ENCODE assay signal across 19 cellular contexts in genomic region chr12:62808166-62808879, GRCh38.
DNase-seq lines count a peak whose midpoint lies in the region; ATAC-seq, FAIRE-seq and TF ChIP-seq lines count a peak whose summit lies in the region.
"Had no signal": no experiment of that assay in that cellular context is flagged by ENCODE, and none has a peak within 500 bp of the region (broad histone marks: within the 10 kb centered on the region; RNA-seq: fewer than 3 reads in every experiment).

No MANE protein-coding gene starts in this region.

- H3K9me3 ChIP-seq in pancreas, result no peaks in the 10 kb centered on the region
- H3K9me3 ChIP-seq: left lung, SJSA1 had no signal

- no peak overlapping the region for H3K4me3 ChIP-seq in GM12865 (ENCODE audit: low read depth, low read length)
- H3K4me3 ChIP-seq in pancreas, result no peak overlapping the region
- H3K4me3 ChIP-seq: BLaER1 treated with 17β-estradiol and CSF1 and Interleukin-3, amounts not matched to agents 10 nM and 100 nM; left lung; SJSA1 had no signal

- no peak overlapping the region for H3K27ac ChIP-seq in pancreas
- H3K27ac ChIP-seq: BLaER1 treated with 17β-estradiol and CSF1 and Interleukin-3, amounts not matched to agents 10 nM and 100 nM; left lung; SJSA1 had no signal

- peak; percentile 49 for ATAC-seq in GM18907 (IDR thresholded peaks at IDR 0.05; ENCODE audit: unreplicated experiment)
- peak; percentile 74 for ATAC-seq in HG02678 (IDR thresholded peaks at IDR 0.05; ENCODE audit: unreplicated experiment)
- ATAC-seq in HG03575 (IDR thresholded peaks at IDR 0.05; ENCODE audit: extremely low read depth, insufficient number of reproducible peaks, low FRiP score, unreplicated experiment), result peak; percentile 80
- no peak for ATAC-seq in pancreas
- ATAC-seq: left lung had no signal

- no peaks in the 10 kb centered on the region for H3K36me3 ChIP-seq in pancreas
- H3K36me3 ChIP-seq: BLaER1 treated with 17β-estradiol and CSF1 and Interleukin-3, amounts not matched to agents 10 nM and 100 nM; left lung; SJSA1 had no signal

- peak; percentile 55 for DNase-seq in GM12865 (ENCODE audit: low read depth)
- DNase-seq in T1000 (lab: John Stamatoyannopoulos, UW), result no peak
- DNase-seq in pancreas, result no peak
- DNase-seq in NCI-H2196 (lab: John Stamatoyannopoulos, UW; ENCODE audit: unreplicated experiment), result no peak
- no peak for DNase-seq in activated gamma-delta T cell (lab: John Stamatoyannopoulos, UW)
- DNase-seq: activated CD4-positive, alpha-beta T cell treated with anti-CD3 and anti-CD28 coated beads, Interleukin-2, amount 10 ng/mL, durations not matched to agents 7 days and 5 days; amygdala; effector CD8-positive, alpha-beta T cell; KG1; left lung; NCI-H345; occipital lobe; stimulated activated CD4-positive, alpha-beta T cell treated with anti-CD3 and anti-CD28 coated beads, Interleukin-2, amount 100 ng/mL, for 48 hours; substantia nigra had no signal

- no peaks in the 10 kb centered on the region for H3K27me3 ChIP-seq in pancreas
- H3K27me3 ChIP-seq: BLaER1 treated with 17β-estradiol and CSF1 and Interleukin-3, amounts not matched to agents 10 nM and 100 nM; left lung; SJSA1 had no signal

- no peaks in the 10 kb centered on the region for H3K4me1 ChIP-seq in pancreas
- H3K4me1 ChIP-seq: SJSA1 had no signal

- 90 to 95% methylated on average over 4 of the region's 4 CpGs for WGBS in pancreas, 2 donors

- FAIRE-seq in pancreas (lab: Jason Lieb, UNC), result no peak

- intact Hi-C loops in pancreas (cut with DNase I), result no loop called here

- no peak for TF ChIP-seq CTCF in GM12865 (IDR thresholded peaks at IDR 0.05; ENCODE audit: insufficient read depth, low read depth, low read length, missing control alignments)
- no peak for TF ChIP-seq CTCF in pancreas (IDR thresholded peaks at IDR 0.05)

Comparison
In these comparisons a context has a peak if more than half of its experiments do, and no peak if none do; other contexts are left out.
1. ATAC-seq: peak in GM18907 (single experiment), HG02678 (single experiment) and HG03575 (single experiment); none in pancreas (0 of 4).